18 cellular contexts compared by ENCODE assay signal in genomic region chr6:30127238-30128093, GRCh38. TPM values are rescaled to one million over a fixed set of nuclear protein-coding genes. Genes with fewer than 3 reads are reported as not detected.
DNase-seq lines count a peak whose midpoint lies in the region; ATAC-seq and TF ChIP-seq lines count a peak whose summit lies in the region.
"Had no signal": no experiment of that assay in that cellular context is flagged by ENCODE, and none has a peak within 500 bp of the region (broad histone marks: within the 10 kb centered on the region; RNA-seq: fewer than 3 reads in every experiment).

No MANE protein-coding gene starts in this region.

- TF ChIP-seq CTCF in heart right ventricle (IDR thresholded peaks at IDR 0.05) (no peak), brain microvascular endothelial cell (IDR thresholded peaks at IDR 0.05; ENCODE audit: low read depth, low read length, missing control alignments) (no peak)

- H2AFZ ChIP-seq in ACC112 (ENCODE audit: low read length, unreplicated experiment): no peak overlapping the region
- H2AFZ ChIP-seq: PC-9 had no signal

- H3K79me2 ChIP-seq in ACC112 (ENCODE audit: control insufficient read depth, insufficient read depth, low read length, unreplicated experiment): no peaks in the 10 kb centered on the region

- H3K4me3 ChIP-seq in ACC112 (ENCODE audit: low read depth, low read length): peak overlapping the region; percentile 27; the same call in 1 of the 2 replicates
- peak overlapping the region in 9 of 10 donors; percentile 4 to 41 (median 14) for H3K4me3 ChIP-seq in heart right ventricle
- H3K4me3 ChIP-seq in brain microvascular endothelial cell (ENCODE audit: low read depth, low read length): no peak overlapping the region
- H3K4me3 ChIP-seq: gastroesophageal sphincter, PC-9 had no signal

- intact Hi-C loops in heart right ventricle (cut with DNase I) (loop anchor here in 1 of 10 donors (10.0 kb wide), 1 partner anchor 273 kb away; no protein-coding TSS in a partner anchor), left colon (cut with DNase I, micrococcal nuclease) (no loop called here)

- H3K27me3 Mint-ChIP-seq in T-helper 17 cell (peaks cover 84% of the 10 kb centered on the region), naive B cell (peaks cover 58 to 84% (median 61%) of the 10 kb centered on the region in 3 donors)

- H3K27ac Mint-ChIP-seq in T-helper 17 cell: no peak overlapping the region
- H3K27ac Mint-ChIP-seq in naive B cell: peak overlapping the region in 3 of 6 donors; percentile 21 to 39 (median 33)
- H3K27ac Mint-ChIP-seq: activated naive CD8-positive, alpha-beta T cell; T-helper 2 cell treated with Interferon-gamma antibody and Interleukin-4, amounts not matched to agents 5 μg/mL and 100 μg/mL, for 36 hours had no signal

- H3K36me3 ChIP-seq in ACC112 (ENCODE audit: insufficient read depth, low read length) (no peaks in the 10 kb centered on the region), heart right ventricle (no peaks in the 10 kb centered on the region), brain microvascular endothelial cell (replicated peaks) (no peaks in the 10 kb centered on the region)
- H3K36me3 ChIP-seq: gastroesophageal sphincter, spleen had no signal

- H3K9me3 ChIP-seq in T-helper 17 cell (ENCODE audit: control insufficient read depth, low read length, poor library complexity, severe bottlenecking): no peaks in the 10 kb centered on the region
- no peaks in the 10 kb centered on the region for H3K9me3 ChIP-seq in heart right ventricle
- H3K9me3 ChIP-seq: gastroesophageal sphincter, spleen had no signal

- H3K36me3 Mint-ChIP-seq in T-helper 17 cell (ENCODE audit: low read depth) (peaks cover 5% of the 10 kb centered on the region), naive B cell (no peaks in the 10 kb centered on the region)
- H3K36me3 Mint-ChIP-seq: activated naive CD8-positive, alpha-beta T cell had no signal

- H3K4me1 Mint-ChIP-seq in T-helper 17 cell: peaks cover 7% of the 10 kb centered on the region
- H3K4me1 Mint-ChIP-seq in naive B cell: peaks cover 9 to 23% (median 17%) of the 10 kb centered on the region in 3 donors

- 3 to 8% methylated on average over 50 of the region's 50 CpGs for WGBS in heart right ventricle, 2 donors

- no peak overlapping the region for H3K27ac ChIP-seq in ACC112 (ENCODE audit: low read depth, low read length)
- no peak overlapping the region for H3K27ac ChIP-seq in heart right ventricle
- H3K27ac ChIP-seq in brain microvascular endothelial cell: no peak overlapping the region
- H3K27ac ChIP-seq: gastroesophageal sphincter, PC-9, spleen had no signal

- H3K4me3 Mint-ChIP-seq in T-helper 17 cell: peak overlapping the region; percentile 15
- peak overlapping the region in 6 of 8 donors; percentile 19 to 45 (median 26) for H3K4me3 Mint-ChIP-seq in naive B cell
- H3K4me3 Mint-ChIP-seq: activated naive CD8-positive, alpha-beta T cell; T-helper 2 cell treated with Interferon-gamma antibody and Interleukin-4, amounts not matched to agents 5 μg/mL and 100 μg/mL, for 36 hours had no signal

- in situ Hi-C loops in brain microvascular endothelial cell (cut with HindIII; ENCODE audit: low pct_ligation_motif_present, low sequenced_read_pairs): no loop called here

- peaks cover 0 to 2% (median 0%) of the 10 kb centered on the region in 7 donors for H3K9me3 Mint-ChIP-seq in naive B cell
- H3K9me3 Mint-ChIP-seq: T-helper 2 cell treated with Interferon-gamma antibody and Interleukin-4, amounts not matched to agents 5 μg/mL and 100 μg/mL, for 36 hours had no signal

- no peak for ATAC-seq in T-helper 17 cell
- peak in 1 of 8 donors; percentile 29 for ATAC-seq in heart right ventricle
- peak; percentile 53 to 59 for ATAC-seq in naive B cell (ENCODE audit: low read depth in 2 of 2)
- no peak for ATAC-seq in GM21515 (IDR thresholded peaks at IDR 0.05; ENCODE audit: unreplicated experiment)
- ATAC-seq in activated CD4-positive, CD25-positive, alpha-beta regulatory T cell treated with anti-CD3 and anti-CD28 coated beads, Interleukin-2, amount 50 U/mL, for 24 hours: no peak
- ATAC-seq in left colon: no peak
- ATAC-seq: gastroesophageal sphincter had no signal

- DNase-seq in T-helper 17 cell (no peak), heart right ventricle (no peak), naive B cell (peak; percentile 24), brain microvascular endothelial cell (no peak), left colon (no peak)
- DNase-seq: activated CD8-positive, alpha-beta memory T cell treated with anti-CD3 and anti-CD28 coated beads for 24 hours; dermis blood vessel endothelial cell; DMS53; PC-9; spleen had no signal

- H3K27me3 ChIP-seq in ACC112 (ENCODE audit: insufficient read depth, low read length): peaks cover 57% of the 10 kb centered on the region
- peaks cover 10 to 95% (median 79%) of the 10 kb centered on the region in 7 donors for H3K27me3 ChIP-seq in heart right ventricle
- H3K27me3 ChIP-seq in brain microvascular endothelial cell (replicated peaks): peaks cover 59% of the 10 kb centered on the region

- H3K4me1 ChIP-seq in ACC112 (ENCODE audit: control insufficient read depth, insufficient read depth, low read length, unreplicated experiment): peaks cover 14% of the 10 kb centered on the region
- H3K4me1 ChIP-seq in heart right ventricle: peaks cover 0 to 17% (median 10%) of the 10 kb centered on the region in 9 donors

RNA-seq across cellular contexts. Expression of gene TRIM40, which starts 8.5 kb away (rescaled TPM):
- total RNA-seq in T-helper 17 cell (1 to 10 TPM in 1 of 2 donors, under 1 TPM in 1; 0.22 to 3.5 TPM), heart right ventricle (not detected), left colon (10 to 100 TPM; 13.2 to 30.7 TPM)
- polyA plus RNA-seq in heart right ventricle (not detected), naive B cell (ENCODE audit: low read depth in 6 of 6) (not detected)
- total RNA-seq: dermis blood vessel endothelial cell, gastroesophageal sphincter, LHCN-M2, PC-9 had no signal
- polyA plus RNA-seq: AG04450, spleen had no signal

RNA-seq across cellular contexts. Expression of gene TRIM31, which starts 14.6 kb away (rescaled TPM):
- total RNA-seq in T-helper 17 cell (not detected), heart right ventricle (not detected), left colon (100 to 1,000 TPM in 1 of 2 donors, 10 to 100 TPM in 1; 80.0 to 278 TPM)
- polyA plus RNA-seq in heart right ventricle (not detected), naive B cell (ENCODE audit: low read depth in 6 of 6) (not detected)
- total RNA-seq: dermis blood vessel endothelial cell, gastroesophageal sphincter, LHCN-M2, PC-9, spleen had no signal
- polyA plus RNA-seq: AG04450 had no signal

RNA-seq across cellular contexts. Expression of gene TRIM10, which starts 33.5 kb away (rescaled TPM):
- total RNA-seq in T-helper 17 cell: under 1 TPM in 1 of 2 donors, not detected in 1; 0.37 TPM
- not detected for total RNA-seq in heart right ventricle
- polyA plus RNA-seq in heart right ventricle: not detected
- under 1 TPM in 1 of 6 donors, not detected in 5; 0.18 TPM for polyA plus RNA-seq in naive B cell (ENCODE audit: low read depth in 6 of 6)
- total RNA-seq in left colon: 1 to 10 TPM; 5.6 to 6.3 TPM
- total RNA-seq: dermis blood vessel endothelial cell, LHCN-M2, PC-9 had no signal
- polyA plus RNA-seq: AG04450 had no signal

RNA-seq across cellular contexts. Expression of gene TRIM15, which starts 35.9 kb away (rescaled TPM):
- total RNA-seq in T-helper 17 cell (not detected), heart right ventricle (not detected), left colon (10 to 100 TPM; 58.8 to 62.5 TPM)
- polyA plus RNA-seq in heart right ventricle (not detected), naive B cell (ENCODE audit: low read depth in 6 of 6) (not detected)
- total RNA-seq: dermis blood vessel endothelial cell, gastroesophageal sphincter, LHCN-M2, PC-9 had no signal
- polyA plus RNA-seq: AG04450 had no signal

RNA-seq across cellular contexts. Expression of gene RNF39, which starts 51.9 kb away (rescaled TPM):
- total RNA-seq in T-helper 17 cell: not detected
- total RNA-seq in heart right ventricle: not detected
- under 1 TPM in 1 of 2 donors, not detected in 1; 0.15 TPM for polyA plus RNA-seq in heart right ventricle
- under 1 TPM in 2 of 6 donors, not detected in 4; 0.14 to 0.15 TPM for polyA plus RNA-seq in naive B cell (ENCODE audit: low read depth in 6 of 6)
- under 1 TPM in 1 of 2 donors, not detected in 1; 0.58 TPM for total RNA-seq in left colon
- total RNA-seq: dermis blood vessel endothelial cell, LHCN-M2, spleen had no signal
- polyA plus RNA-seq: AG04450, spleen had no signal

Comparison
In these comparisons a context has a peak if more than half of its experiments do, and no peak if none do; other contexts are left out.
1. ATAC-seq: peak in naive B cell (2 of 2); none in T-helper 17 cell (single experiment), GM21515 (single experiment), activated CD4-positive, CD25-positive, alpha-beta regulatory T cell treated with anti-CD3 and anti-CD28 coated beads, Interleukin-2, amount 50 U/mL, for 24 hours (0 of 2) and left colon (single experiment).
2. RNA of gene TRIM31, which starts 14.6 kb away (total RNA-seq): 80.0 to 278 TPM in left colon; not detected in T-helper 17 cell and not detected in heart right ventricle; every median in the first group is over 10 times any median in the second.
3. RNA of gene TRIM10, which starts 33.5 kb away (total RNA-seq): 5.6 to 6.3 TPM in left colon; 0.37 TPM in T-helper 17 cell and not detected in heart right ventricle; every median in the first group is over 4 times any median in the second.